18 cellular contexts compared by ENCODE assay signal in genomic region chr21:45284456-45284741, GRCh38. TPM values are rescaled to one million over a fixed set of nuclear protein-coding genes. Genes with fewer than 3 reads are reported as not detected.
A peak's percentile ranks its signal among the peaks of the same experiment; 100 is the strongest.
DNase-seq lines count a peak whose midpoint lies in the region; ATAC-seq and TF ChIP-seq lines count a peak whose summit lies in the region.
"Had no signal": no experiment of that assay in that cellular context is flagged by ENCODE, and none has a peak within 500 bp of the region (broad histone marks: within the 10 kb centered on the region; RNA-seq: fewer than 3 reads in every experiment).

No MANE protein-coding gene starts in this region.

- no peaks in the 10 kb centered on the region for H3K9me3 Mint-ChIP-seq in neural crest cell
- H3K9me3 Mint-ChIP-seq in activated naive CD4-positive, alpha-beta T cell treated with anti-CD3 and anti-CD28 coated beads for 36 hours: no peaks in the 10 kb centered on the region

- H3K27ac Mint-ChIP-seq in neural crest cell (ENCODE audit: unreplicated experiment): peak overlapping the region; percentile 35
- H3K27ac Mint-ChIP-seq in activated naive CD4-positive, alpha-beta T cell treated with anti-CD3 and anti-CD28 coated beads for 36 hours: no peak overlapping the region

- CTCF ChIA-PET in activated naive CD4-positive, alpha-beta T cell treated with anti-CD3 and anti-CD28 coated beads for 36 hours (lab: Charles Lee): no interaction called here

- H3K27me3 Mint-ChIP-seq in neural crest cell (ENCODE audit: low read depth): no peaks in the 10 kb centered on the region
- H3K27me3 Mint-ChIP-seq in activated naive CD4-positive, alpha-beta T cell treated with anti-CD3 and anti-CD28 coated beads for 36 hours (ENCODE audit: low read depth): no peaks in the 10 kb centered on the region

- H3K27ac ChIP-seq in right cardiac atrium (ENCODE audit: low read length) (no peak overlapping the region), heart right ventricle (no peak overlapping the region), colonic mucosa (no peak overlapping the region)

- peaks cover 0 to 67% (median 48%) of the 10 kb centered on the region in 9 donors for H3K36me3 ChIP-seq in heart right ventricle
- peaks cover 6% of the 10 kb centered on the region for H3K36me3 ChIP-seq in colonic mucosa

- no peak overlapping the region for H3K9ac ChIP-seq in colonic mucosa (ENCODE audit: low read depth in 2 of 2, low read length in 2 of 2)

- H3K4me1 ChIP-seq in right cardiac atrium (ENCODE audit: control insufficient read depth, insufficient read depth, low read length) (peaks cover 2% of the 10 kb centered on the region), heart right ventricle (peaks cover 11 to 21% (median 17%) of the 10 kb centered on the region in 9 donors), colonic mucosa (peaks cover 4% of the 10 kb centered on the region)
- H3K4me1 ChIP-seq: BE2C had no signal

- H3K9me3 ChIP-seq in right cardiac atrium (ENCODE audit: control insufficient read depth, low read length) (no peaks in the 10 kb centered on the region), heart right ventricle (no peaks in the 10 kb centered on the region), colonic mucosa (no peaks in the 10 kb centered on the region)
- H3K9me3 ChIP-seq: BE2C had no signal

- peak in 2 of 3 donors; percentile 24 to 29 for DNase-seq in right cardiac atrium
- DNase-seq in heart right ventricle: no peak
- DNase-seq in ecto neural progenitor cell (ENCODE audit: low spot score): peak; percentile 34
- DNase-seq in neural crest cell (ENCODE audit: low read depth, low spot score): no peak
- no peak for DNase-seq in colonic mucosa
- DNase-seq in activated naive CD4-positive, alpha-beta T cell treated with anti-CD3 and anti-CD28 coated beads for 36 hours: no peak
- DNase-seq: BE2C, EL, GF-D8, KG1, NCI-H1092 treated with DMSO at 0.1 percent for 48 hours, NCI-H1436 treated with DMSO at 0.1 percent for 48 hours, NCI-H1930, NCI-H2227 treated with DMSO at 0.1 percent for 48 hours, NCI-H510A, NCI-H748 treated with DMSO at 0.1 percent for 48 hours had no signal

- WGBS in right cardiac atrium: 97% methylated on average over 4 of the region's 4 CpGs
- 95 to 99% methylated on average over 4 of the region's 4 CpGs for WGBS in heart right ventricle, 2 donors

- intact Hi-C loops in right cardiac atrium (cut with DNase I) (loop anchor here in 1 of 4 donors (10.0 kb wide), 1 partner anchor 130 kb away; no protein-coding TSS in a partner anchor), heart right ventricle (cut with DNase I) (loop anchor here in 3 of 10 donors (10.0 kb wide), 2 partner anchors 140 to 330 kb away; no protein-coding TSS in a partner anchor), colonic mucosa (cut with DNase I) (loop anchor here (10.0 kb wide), 1 partner anchor 140 kb away; no protein-coding TSS in a partner anchor)
- intact Hi-C loops in activated naive CD4-positive, alpha-beta T cell treated with anti-CD3 and anti-CD28 coated beads for 36 hours (cut with micrococcal nuclease): no loop called here

- H3K27me3 ChIP-seq in right cardiac atrium (ENCODE audit: control insufficient read depth, insufficient read depth): no peaks in the 10 kb centered on the region
- H3K27me3 ChIP-seq in heart right ventricle: no peaks in the 10 kb centered on the region
- no peaks in the 10 kb centered on the region for H3K27me3 ChIP-seq in colonic mucosa
- H3K27me3 ChIP-seq: BE2C had no signal

- peaks cover 17% of the 10 kb centered on the region for H3K4me1 Mint-ChIP-seq in neural crest cell
- H3K4me1 Mint-ChIP-seq in activated naive CD4-positive, alpha-beta T cell treated with anti-CD3 and anti-CD28 coated beads for 36 hours (ENCODE audit: low read depth): peaks cover 9% of the 10 kb centered on the region

- ATAC-seq in right cardiac atrium (no peak), heart right ventricle (no peak), HG03521 (IDR thresholded peaks at IDR 0.05; ENCODE audit: unreplicated experiment) (no peak)
- ATAC-seq: HCT116 had no signal

- no peak overlapping the region for H3K4me3 Mint-ChIP-seq in neural crest cell
- no peak overlapping the region for H3K4me3 Mint-ChIP-seq in activated naive CD4-positive, alpha-beta T cell treated with anti-CD3 and anti-CD28 coated beads for 36 hours

- TF ChIP-seq CTCF in heart right ventricle (IDR thresholded peaks at IDR 0.05) (no peak), neural crest cell (conservative IDR thresholded peaks at IDR 0.05) (no peak), colonic mucosa (IDR thresholded peaks at IDR 0.05) (no peak)

- no peak overlapping the region for H3K4me3 ChIP-seq in right cardiac atrium (ENCODE audit: low read length)
- no peak overlapping the region for H3K4me3 ChIP-seq in heart right ventricle
- no peak overlapping the region for H3K4me3 ChIP-seq in colonic mucosa

- H3K36me3 Mint-ChIP-seq in neural crest cell (ENCODE audit: low read depth): peaks cover 11% of the 10 kb centered on the region
- peaks cover 21% of the 10 kb centered on the region for H3K36me3 Mint-ChIP-seq in activated naive CD4-positive, alpha-beta T cell treated with anti-CD3 and anti-CD28 coated beads for 36 hours (ENCODE audit: low read depth)

RNA-seq across cellular contexts. Expression of gene POFUT2, which starts 3.3 kb away (rescaled TPM):
- total RNA-seq in right cardiac atrium (10 to 100 TPM; 16.0 to 20.3 (median 19.1) TPM), heart right ventricle (10 to 100 TPM; 12.7 to 20.4 (median 16.3) TPM), neural crest cell (35.4 and 39.5 TPM in 2 replicates), colonic mucosa (10 to 100 TPM; 23.8 to 31.6 TPM)
- polyA plus RNA-seq in right cardiac atrium (14.1 TPM), heart right ventricle (10 to 100 TPM; 18.9 to 20.6 TPM)
- 10 to 100 TPM; 14.4 to 15.9 TPM for total RNA-seq in activated naive CD4-positive, alpha-beta T cell treated with anti-CD3 and anti-CD28 coated beads for 36 hours

Comparison
In these comparisons a context has a peak if more than half of its experiments do, and no peak if none do; other contexts are left out.
1. DNase-seq: peak in right cardiac atrium (2 of 3) and ecto neural progenitor cell (single experiment); none in heart right ventricle (0 of 2), neural crest cell (single experiment), colonic mucosa (single experiment) and activated naive CD4-positive, alpha-beta T cell treated with anti-CD3 and anti-CD28 coated beads for 36 hours (single experiment).